13 cellular contexts compared by ENCODE assay signal in genomic region chr1:231359113-231359512, GRCh38. TPM values are rescaled to one million over a fixed set of nuclear protein-coding genes. Genes with fewer than 3 reads are reported as not detected.
A peak's percentile ranks its signal among the peaks of the same experiment; 100 is the strongest.
DNase-seq lines count a peak whose midpoint lies in the region; ATAC-seq, FAIRE-seq and TF ChIP-seq lines count a peak whose summit lies in the region.
"Had no signal": no experiment of that assay in that cellular context is flagged by ENCODE, and none has a peak within 500 bp of the region (broad histone marks: within the 10 kb centered on the region; RNA-seq: fewer than 3 reads in every experiment).

No MANE protein-coding gene starts in this region.

- H3K4me2 ChIP-seq in astrocyte (ENCODE audit: low read length) = no peak overlapping the region

- TF ChIP-seq CTCF in astrocyte (IDR thresholded peaks at IDR 0.05; ENCODE audit: insufficient read depth, low read depth, low read length) (no peak), ascending aorta (IDR thresholded peaks at IDR 0.05) (no peak)

- H3K9me3 ChIP-seq in astrocyte (ENCODE audit: insufficient read depth, low read depth, low read length) (no peaks in the 10 kb centered on the region), ascending aorta (no peaks in the 10 kb centered on the region)
- H3K9me3 ChIP-seq: tibial nerve had no signal

- H3K27ac Mint-ChIP-seq in IgD-negative memory B cell (peak overlapping the region in 2 of 3 donors; percentile 59 to 68), astrocyte (ENCODE audit: unreplicated experiment) (no peak overlapping the region), memory B cell (peak overlapping the region; percentile 50)

- H3K36me3 ChIP-seq in astrocyte (ENCODE audit: insufficient read depth, low read length) (no peaks in the 10 kb centered on the region), ascending aorta (peaks cover 0 to 4% of the 10 kb centered on the region in 2 donors)

- no peaks in the 10 kb centered on the region for H3K27me3 ChIP-seq in astrocyte (ENCODE audit: insufficient read depth, low read length)
- H3K27me3 ChIP-seq in ascending aorta = no peaks in the 10 kb centered on the region
- H3K27me3 ChIP-seq: tibial nerve had no signal

- H2AFZ ChIP-seq in astrocyte (ENCODE audit: low read depth, low read length) = no peak overlapping the region

- no peaks in the 10 kb centered on the region for H4K20me1 ChIP-seq in astrocyte (ENCODE audit: insufficient read depth, low read length)

- intact Hi-C loops in ascending aorta (cut with DNase I) = no loop called here

- H3K27me3 Mint-ChIP-seq in IgD-negative memory B cell = no peaks in the 10 kb centered on the region
- no peaks in the 10 kb centered on the region for H3K27me3 Mint-ChIP-seq in astrocyte (ENCODE audit: low read depth, unreplicated experiment)
- no peaks in the 10 kb centered on the region for H3K27me3 Mint-ChIP-seq in memory B cell

- DNase-seq in AML-193 (lab: John Stamatoyannopoulos, UW) = peak; percentile 92 to 93
- DNase-seq in astrocyte (ENCODE audit: low read depth) = peak; percentile 89
- no peak for DNase-seq in memory B cell (ENCODE audit: low spot score in 2 of 2)
- DNase-seq in ascending aorta (ENCODE audit: low spot score in 2 of 2) = no peak
- DNase-seq in DMS 273 treated with DMSO at 0.1 percent for 48 hours (lab: John Stamatoyannopoulos, UW) = no peak
- no peak for DNase-seq in COLO829 (ENCODE audit: low spot score)
- DNase-seq: NCI-H2171, nephron progenitor cell had no signal

- H3K4me1 ChIP-seq in astrocyte (ENCODE audit: insufficient read depth, low read length) = peaks cover 5% of the 10 kb centered on the region
- H3K4me1 ChIP-seq in ascending aorta = peaks cover 0 to 2% of the 10 kb centered on the region in 2 donors

- no peak for ATAC-seq in memory B cell (ENCODE audit: low read depth)
- no peak for ATAC-seq in GM18861 (IDR thresholded peaks at IDR 0.05; ENCODE audit: unreplicated experiment)

- no peak overlapping the region for H3K9ac ChIP-seq in astrocyte (ENCODE audit: low read length)

- H3K4me3 Mint-ChIP-seq in IgD-negative memory B cell (no peak overlapping the region), astrocyte (ENCODE audit: unreplicated experiment) (no peak overlapping the region), memory B cell (no peak overlapping the region)
- H3K4me3 Mint-ChIP-seq: nephron progenitor cell had no signal

- H3K4me3 ChIP-seq in astrocyte (ENCODE audit: insufficient read depth, low read depth, low read length) (no peak overlapping the region), ascending aorta (no peak overlapping the region)
- H3K4me3 ChIP-seq: coronary artery, SK-N-MC, tibial nerve had no signal

- no peaks in the 10 kb centered on the region for H3K9me3 Mint-ChIP-seq in IgD-negative memory B cell
- H3K9me3 Mint-ChIP-seq in astrocyte (ENCODE audit: unreplicated experiment) = no peaks in the 10 kb centered on the region
- no peaks in the 10 kb centered on the region for H3K9me3 Mint-ChIP-seq in memory B cell
- H3K9me3 Mint-ChIP-seq: nephron progenitor cell had no signal

- H3K4me1 Mint-ChIP-seq in IgD-negative memory B cell = peaks cover 7 to 10% (median 8%) of the 10 kb centered on the region in 3 donors
- H3K4me1 Mint-ChIP-seq in astrocyte (ENCODE audit: low read depth, unreplicated experiment) = peaks cover 12% of the 10 kb centered on the region
- peaks cover 5% of the 10 kb centered on the region for H3K4me1 Mint-ChIP-seq in memory B cell
- H3K4me1 Mint-ChIP-seq: nephron progenitor cell had no signal

- H3K36me3 Mint-ChIP-seq in IgD-negative memory B cell (peaks cover 2% of the 10 kb centered on the region), astrocyte (ENCODE audit: low read depth, unreplicated experiment) (peaks cover 4% of the 10 kb centered on the region), memory B cell (peaks cover 9% of the 10 kb centered on the region)

- H3K27ac ChIP-seq in astrocyte (ENCODE audit: low read depth, low read length) (no peak overlapping the region), ascending aorta (peak overlapping the region in 1 of 2 donors; percentile 33)
- H3K27ac ChIP-seq: coronary artery, SK-N-MC had no signal

- H3K79me2 ChIP-seq in astrocyte (ENCODE audit: insufficient read depth, low read length) = no peaks in the 10 kb centered on the region

- FAIRE-seq in astrocyte (lab: Jason Lieb, UNC) = peak; percentile 23

RNA-seq across cellular contexts. Expression of gene SPRTN, which starts 21.0 kb away (rescaled TPM):
- 17.1 TPM for polyA plus RNA-seq in IgD-negative memory B cell
- total RNA-seq in astrocyte = 13.6 and 15.9 TPM in 2 replicates
- total RNA-seq in ascending aorta = 52.6 TPM

RNA-seq across cellular contexts. Expression of gene EXOC8, which starts 21.5 kb away (rescaled TPM):
- 4.0 TPM for polyA plus RNA-seq in IgD-negative memory B cell
- total RNA-seq in astrocyte (14.7 and 15.2 TPM in 2 replicates), ascending aorta (9.9 TPM)

Comparison
In these comparisons a context has a peak if more than half of its experiments do, and no peak if none do; other contexts are left out.
1. DNase-seq: peak in AML-193 (2 of 2) and astrocyte (single experiment); none in memory B cell (0 of 2), ascending aorta (0 of 2), DMS 273 treated with DMSO at 0.1 percent for 48 hours (single experiment) and COLO829 (single experiment).